In the genomic region with DNA sequence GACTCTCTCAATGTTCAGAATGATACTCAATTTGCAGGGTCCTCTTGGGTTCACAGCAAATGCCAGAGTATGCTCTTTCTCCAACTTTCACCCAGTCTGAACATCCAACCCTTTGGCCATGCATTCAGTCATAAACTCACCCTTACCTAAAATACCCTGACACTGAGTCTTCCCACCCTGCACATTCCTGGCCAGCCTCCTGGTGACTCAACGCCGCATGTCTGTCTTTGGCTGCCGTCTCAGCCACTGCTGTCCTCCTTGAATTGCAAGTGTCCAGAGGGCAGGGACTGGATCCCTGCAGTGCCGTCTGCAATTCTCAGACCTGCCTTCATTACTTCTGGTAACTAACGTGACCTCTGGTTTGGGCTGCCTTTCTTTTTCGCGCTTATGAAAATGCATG, we compare ENCODE assay signal across 14 cellular contexts.
DNase-seq lines count a peak whose midpoint lies in the region; ATAC-seq and TF ChIP-seq lines count a peak whose summit lies in the region.
"Had no signal": no experiment of that assay in that cellular context is flagged by ENCODE, and none has a peak within 500 bp of the region (broad histone marks: within the 10 kb centered on the region; RNA-seq: fewer than 3 reads in every experiment).

No MANE protein-coding gene starts in this region.

- TF ChIP-seq POLR2A in gastrocnemius medialis (IDR thresholded peaks at IDR 0.05) (no peak), stomach (IDR thresholded peaks at IDR 0.05) (no peak), testis (IDR thresholded peaks at IDR 0.05) (no peak)

- no peaks in the 10 kb centered on the region for H3K27me3 ChIP-seq in gastrocnemius medialis
- H3K27me3 ChIP-seq in stomach, result no peaks in the 10 kb centered on the region
- no peaks in the 10 kb centered on the region for H3K27me3 ChIP-seq in testis

- no peaks in the 10 kb centered on the region for H3K4me1 Mint-ChIP-seq in natural killer cell treated with Interleukin-12 subunit alpha and Interleukin-12 subunit beta and Interleukin-15 and Interleukin-18, amount 100 ng/mL, for 72 hours (ENCODE audit: low read depth in 2 of 2)
- H3K4me1 Mint-ChIP-seq in natural killer cell, result no peaks in the 10 kb centered on the region
- H3K4me1 Mint-ChIP-seq: CD14-positive monocyte had no signal

- H3K27ac Mint-ChIP-seq in natural killer cell treated with Interleukin-12 subunit alpha and Interleukin-12 subunit beta and Interleukin-15 and Interleukin-18, amount 100 ng/mL, for 72 hours, result no peak overlapping the region
- no peak overlapping the region for H3K27ac Mint-ChIP-seq in natural killer cell
- H3K27ac Mint-ChIP-seq: CD14-positive monocyte; CD8-positive, alpha-beta T cell had no signal

- no peaks in the 10 kb centered on the region for H3K36me3 ChIP-seq in gastrocnemius medialis
- H3K36me3 ChIP-seq in stomach, result no peaks in the 10 kb centered on the region
- H3K36me3 ChIP-seq in testis (ENCODE audit: low read depth, missing control alignments), result no peaks in the 10 kb centered on the region

- peak overlapping the region in 3 of 4 donors; percentile 19 to 48 (median 44) for H3K27ac ChIP-seq in gastrocnemius medialis
- H3K27ac ChIP-seq in stomach, result no peak overlapping the region
- H3K27ac ChIP-seq in testis, result no peak overlapping the region
- H3K27ac ChIP-seq: 22Rv1, HL-60 had no signal

- intact Hi-C loops in natural killer cell (cut with micrococcal nuclease) (no loop called here), gastrocnemius medialis (cut with DNase I; ENCODE audit: low total_unique reads) (loop anchor here (2.0 kb wide), 1 partner anchor 43 kb away; no protein-coding TSS in a partner anchor), stomach (cut with DNase I; ENCODE audit: low total_unique reads) (no loop called here), testis (cut with DNase I; ENCODE audit: low total_unique reads) (no loop called here)

- WGBS in stomach, 5 donors, result 74 to 84% (median 81%) methylated on average over 7 of the region's 7 CpGs
- 81 to 87% methylated on average over 7 of the region's 7 CpGs for WGBS in testis, 2 donors

- ATAC-seq in natural killer cell treated with Interleukin-12 subunit alpha and Interleukin-12 subunit beta and Interleukin-15 and Interleukin-18, amount 100 ng/mL, for 72 hours, result peak; percentile 20 to 56
- ATAC-seq in natural killer cell (no peak), gastrocnemius medialis (peak; percentile 92 to 95)
- ATAC-seq: CD8-positive, alpha-beta T cell had no signal

- H3K36me3 Mint-ChIP-seq in natural killer cell treated with Interleukin-12 subunit alpha and Interleukin-12 subunit beta and Interleukin-15 and Interleukin-18, amount 100 ng/mL, for 72 hours, result no peaks in the 10 kb centered on the region
- no peaks in the 10 kb centered on the region for H3K36me3 Mint-ChIP-seq in natural killer cell
- H3K36me3 Mint-ChIP-seq: CD14-positive monocyte; CD8-positive, alpha-beta T cell had no signal

- H3K27me3 Mint-ChIP-seq in natural killer cell treated with Interleukin-12 subunit alpha and Interleukin-12 subunit beta and Interleukin-15 and Interleukin-18, amount 100 ng/mL, for 72 hours, result peaks cover 7 to 25% of the 10 kb centered on the region in 2 donors
- H3K27me3 Mint-ChIP-seq in natural killer cell (ENCODE audit: low read depth in 2 of 2), result peaks cover 13 to 32% of the 10 kb centered on the region in 2 donors

- TF ChIP-seq CTCF in natural killer cell (IDR thresholded peaks at IDR 0.05), result no peak
- no peak for TF ChIP-seq CTCF in gastrocnemius medialis (IDR thresholded peaks at IDR 0.05 in 4 of 5, conservative IDR thresholded peaks at IDR 0.05 in 1 of 5)
- no peak for TF ChIP-seq CTCF in stomach (IDR thresholded peaks at IDR 0.05)
- TF ChIP-seq CTCF in testis (IDR thresholded peaks at IDR 0.05), result no peak

- H3K4me3 Mint-ChIP-seq in natural killer cell treated with Interleukin-12 subunit alpha and Interleukin-12 subunit beta and Interleukin-15 and Interleukin-18, amount 100 ng/mL, for 72 hours, result no peak overlapping the region
- H3K4me3 Mint-ChIP-seq in natural killer cell, result no peak overlapping the region
- H3K4me3 Mint-ChIP-seq: CD14-positive monocyte; CD8-positive, alpha-beta T cell had no signal

- H3K9me3 ChIP-seq in gastrocnemius medialis, result no peaks in the 10 kb centered on the region
- no peaks in the 10 kb centered on the region for H3K9me3 ChIP-seq in stomach
- no peaks in the 10 kb centered on the region for H3K9me3 ChIP-seq in testis

- H3K4me3 ChIP-seq in gastrocnemius medialis (no peak overlapping the region), stomach (no peak overlapping the region), testis (no peak overlapping the region)

- peaks cover 7 to 23% of the 10 kb centered on the region in 2 donors for H3K4me1 ChIP-seq in gastrocnemius medialis
- H3K4me1 ChIP-seq in stomach, result no peaks in the 10 kb centered on the region
- no peaks in the 10 kb centered on the region for H3K4me1 ChIP-seq in testis

- DNase-seq in natural killer cell treated with Interleukin-12 subunit alpha and Interleukin-12 subunit beta and Interleukin-15 and Interleukin-18, amount 100 ng/mL, for 72 hours (ENCODE audit: low spot score), result no peak
- DNase-seq in natural killer cell (no peak), islet precursor cell (peak; percentile 66), gastrocnemius medialis (peak; percentile 63 to 83), stomach (no peak), RPMI8226 (no peak), testis (no peak)
- DNase-seq: CD8-positive, alpha-beta T cell; COR-L47; DMS153; DMS79 treated with DMSO at 0.1 percent for 48 hours had no signal

- TF ChIP-seq EP300 in stomach (IDR thresholded peaks at IDR 0.05), result no peak

- in situ Hi-C loops in gastrocnemius medialis (cut with MboI; ENCODE audit: low sequenced_read_pairs in 4 of 4), result no loop called here

- H3K9me3 Mint-ChIP-seq in natural killer cell treated with Interleukin-12 subunit alpha and Interleukin-12 subunit beta and Interleukin-15 and Interleukin-18, amount 100 ng/mL, for 72 hours, result no peaks in the 10 kb centered on the region
- H3K9me3 Mint-ChIP-seq in natural killer cell, result no peaks in the 10 kb centered on the region
- H3K9me3 Mint-ChIP-seq: CD8-positive, alpha-beta T cell had no signal

Comparison
In these comparisons a context has a peak if more than half of its experiments do, and no peak if none do; other contexts are left out.
1. ATAC-seq: peak in natural killer cell treated with Interleukin-12 subunit alpha and Interleukin-12 subunit beta and Interleukin-15 and Interleukin-18, amount 100 ng/mL, for 72 hours (2 of 2) and gastrocnemius medialis (2 of 2); none in natural killer cell (0 of 3).
2. DNase-seq: peak in islet precursor cell (single experiment) and gastrocnemius medialis (2 of 2); none in natural killer cell treated with Interleukin-12 subunit alpha and Interleukin-12 subunit beta and Interleukin-15 and Interleukin-18, amount 100 ng/mL, for 72 hours (single experiment), natural killer cell (single experiment), stomach (single experiment), RPMI8226 (single experiment) and testis (single experiment).
3. H3K27ac ChIP-seq: peak in gastrocnemius medialis (3 of 4); none in stomach (0 of 5) and testis (0 of 2).